In genomic region chr5:79201206-79201605, GRCh38 we compare ENCODE assay signal across 25 cellular contexts. TPM values are rescaled to one million over a fixed set of nuclear protein-coding genes. Genes with fewer than 3 reads are reported as not detected.
DNase-seq lines count a peak whose midpoint lies in the region; ATAC-seq and TF ChIP-seq lines count a peak whose summit lies in the region.
"Had no signal": no experiment of that assay in that cellular context is flagged by ENCODE, and none has a peak within 500 bp of the region (broad histone marks: within the 10 kb centered on the region; RNA-seq: fewer than 3 reads in every experiment).

No MANE protein-coding gene starts in this region.

- intact Hi-C loops in MCF 10A (cut with micrococcal nuclease) (no loop called here), mammary epithelial cell (cut with micrococcal nuclease) (loop anchor here (5.0 kb wide), 1 partner anchor 69 kb away; no protein-coding TSS in a partner anchor), right lobe of liver (cut with DNase I) (no loop called here), body of pancreas (cut with DNase I) (no loop called here)

- H3K79me2 ChIP-seq in mammary epithelial cell (ENCODE audit: insufficient read depth, low read length), result no peaks in the 10 kb centered on the region

- DNase-seq in MCF 10A (ENCODE audit: unreplicated experiment) (no peak), mammary epithelial cell (no peak), RWPE2 (ENCODE audit: low spot score) (no peak), fibroblast of the aortic adventitia (ENCODE audit: low read depth) (peak; percentile 66), NCI-H128 (lab: John Stamatoyannopoulos, UW; ENCODE audit: unreplicated experiment) (no peak), right lobe of liver (no peak), body of pancreas (no peak)
- no peak for DNase-seq in activated CD4-positive, alpha-beta T cell treated with anti-CD3 and anti-CD28 coated beads, Interleukin-2, amount 50 U/mL, for 48 hours
- DNase-seq: 8988T; activated CD4-positive, alpha-beta memory T cell treated with anti-CD3 and anti-CD28 coated beads for 36 hours; aorta; esophagus squamous epithelium; KG1; left colon; NCI-H510A treated with DMSO at 0.1 percent for 48 hours; sigmoid colon; stimulated activated CD4-positive, alpha-beta T cell treated with anti-CD3 and anti-CD28 coated beads, Interleukin-4, amount 100 ng/mL, for 4 hours; stimulated activated naive B cell treated with anti-CD40 and anti-IgM and Interleukin-4, amounts not matched to agents 10 μg/mL and 1 μg/mL and 100 μg/mL, for 72 hours; T-helper 1 cell had no signal

- H3K36me3 Mint-ChIP-seq in MCF 10A (ENCODE audit: insufficient read depth, unreplicated experiment), result no peaks in the 10 kb centered on the region
- H3K36me3 Mint-ChIP-seq: activated CD4-positive, alpha-beta memory T cell treated with anti-CD3 and anti-CD28 coated beads for 36 hours; activated naive CD8-positive, alpha-beta T cell; stimulated activated naive B cell treated with anti-CD40 and anti-IgM and Interleukin-4, amounts not matched to agents 10 μg/mL and 1 μg/mL and 100 μg/mL, for 72 hours had no signal

- peaks cover 12% of the 10 kb centered on the region for H3K4me1 Mint-ChIP-seq in MCF 10A (ENCODE audit: insufficient read depth, unreplicated experiment)
- H3K4me1 Mint-ChIP-seq: stimulated activated naive B cell treated with anti-CD40 and anti-IgM and Interleukin-4, amounts not matched to agents 10 μg/mL and 1 μg/mL and 100 μg/mL, for 72 hours had no signal

- H3K4me3 Mint-ChIP-seq in MCF 10A (ENCODE audit: unreplicated experiment), result no peak overlapping the region
- H3K4me3 Mint-ChIP-seq: activated CD4-positive, alpha-beta memory T cell treated with anti-CD3 and anti-CD28 coated beads for 36 hours; activated naive CD8-positive, alpha-beta T cell; stimulated activated naive B cell treated with anti-CD40 and anti-IgM and Interleukin-4, amounts not matched to agents 10 μg/mL and 1 μg/mL and 100 μg/mL, for 72 hours had no signal

- no peak for TF ChIP-seq CTCF in MCF 10A (IDR thresholded peaks at IDR 0.05; ENCODE audit: unreplicated experiment)
- TF ChIP-seq CTCF in mammary epithelial cell (conservative IDR thresholded peaks at IDR 0.05 in 1 of 2, IDR thresholded peaks at IDR 0.05 in 1 of 2; ENCODE audit: extremely low read depth in 1 of 2, insufficient read depth in 1 of 2, low read depth in 1 of 2, low read length in 2 of 2), result no peak
- no peak for TF ChIP-seq CTCF in RWPE2 (IDR thresholded peaks at IDR 0.05; ENCODE audit: poor library complexity, severe bottlenecking)
- TF ChIP-seq CTCF in fibroblast of the aortic adventitia (IDR thresholded peaks at IDR 0.05; ENCODE audit: insufficient read depth, low read length), result no peak
- no peak for TF ChIP-seq CTCF in right lobe of liver (IDR thresholded peaks at IDR 0.05)
- no peak for TF ChIP-seq CTCF in body of pancreas (IDR thresholded peaks at IDR 0.05)

- H3K4me3 ChIP-seq in mammary epithelial cell (replicated peaks in 1 of 3; ENCODE audit: insufficient read depth in 1 of 3, low read depth in 2 of 3, low read length in 3 of 3) (no peak overlapping the region), RWPE2 (ENCODE audit: severe bottlenecking) (no peak overlapping the region), fibroblast of the aortic adventitia (ENCODE audit: low read depth, low read length) (no peak overlapping the region), right lobe of liver (no peak overlapping the region), body of pancreas (no peak overlapping the region)
- H3K4me3 ChIP-seq: coronary artery, esophagus squamous epithelium, sigmoid colon, SJCRH30, suprapubic skin had no signal

- H3K27me3 ChIP-seq in mammary epithelial cell (ENCODE audit: insufficient read depth, low read length) (no peaks in the 10 kb centered on the region), RWPE2 (ENCODE audit: insufficient read depth, poor library complexity, severe bottlenecking) (no peaks in the 10 kb centered on the region), right lobe of liver (no peaks in the 10 kb centered on the region), body of pancreas (no peaks in the 10 kb centered on the region)
- H3K27me3 ChIP-seq: esophagus squamous epithelium, sigmoid colon, SJCRH30, suprapubic skin had no signal

- no peaks in the 10 kb centered on the region for H3K9me3 Mint-ChIP-seq in MCF 10A (ENCODE audit: unreplicated experiment)
- H3K9me3 Mint-ChIP-seq: activated CD4-positive, alpha-beta memory T cell treated with anti-CD3 and anti-CD28 coated beads for 36 hours; activated T-helper 2 cell treated with anti-CD3 and anti-CD28 coated beads, Interferon-gamma antibody, Interleukin-2, Interleukin-4, amounts not matched to agents 10 μg/mL and 5 μg/mL and 100 μg/mL, durations not matched to agents 14 hours and 24 hours and 36 hours; stimulated activated naive B cell treated with anti-CD40 and anti-IgM and Interleukin-4, amounts not matched to agents 10 μg/mL and 1 μg/mL and 100 μg/mL, for 72 hours had no signal

- no peak overlapping the region for H3K9ac ChIP-seq in mammary epithelial cell (ENCODE audit: insufficient read depth, low read length)

- no peak for ATAC-seq in RWPE2 (ENCODE audit: low read depth)
- no peak for ATAC-seq in right lobe of liver
- no peak for ATAC-seq in body of pancreas
- ATAC-seq: activated CD4-positive, CD25-positive, alpha-beta regulatory T cell treated with anti-CD3 and anti-CD28 coated beads, Interleukin-2, amount 50 U/mL, for 24 hours; left colon had no signal

- H3K36me3 ChIP-seq in mammary epithelial cell (ENCODE audit: insufficient read depth, low read length) (no peaks in the 10 kb centered on the region), RWPE2 (ENCODE audit: low read depth) (no peaks in the 10 kb centered on the region), right lobe of liver (no peaks in the 10 kb centered on the region), body of pancreas (replicated peaks in 1 of 2; ENCODE audit: insufficient read depth in 1 of 2, low read depth in 2 of 2) (no peaks in the 10 kb centered on the region)
- H3K36me3 ChIP-seq: esophagus squamous epithelium, sigmoid colon, SJCRH30, suprapubic skin had no signal

- H2AFZ ChIP-seq in mammary epithelial cell (ENCODE audit: low read depth, low read length), result no peak overlapping the region

- H3K27ac ChIP-seq in mammary epithelial cell (ENCODE audit: insufficient read depth, low read depth, low read length) (no peak overlapping the region), RWPE2 (ENCODE audit: poor library complexity, severe bottlenecking) (peak overlapping the region; percentile 75), right lobe of liver (no peak overlapping the region), body of pancreas (no peak overlapping the region)
- H3K27ac ChIP-seq: coronary artery, esophagus squamous epithelium, sigmoid colon, SJCRH30, suprapubic skin had no signal

- WGBS in mammary epithelial cell (ENCODE audit: low coverage, missing lambda C conversion rate), result 94% methylated on average over 4 of the region's 4 CpGs
- WGBS in right lobe of liver (ENCODE audit: insufficient coverage, low coverage, low lambda C conversion rate, missing lambda C conversion rate), result 85% methylated on average over 4 of the region's 4 CpGs
- WGBS in body of pancreas, 2 donors, result 54 to 55% methylated on average over 4 of the region's 4 CpGs

- no peaks in the 10 kb centered on the region for H3K4me1 ChIP-seq in mammary epithelial cell (ENCODE audit: insufficient read depth, low read length)
- peaks cover 24% of the 10 kb centered on the region for H3K4me1 ChIP-seq in RWPE2 (ENCODE audit: insufficient read depth, poor library complexity, severe bottlenecking)
- no peaks in the 10 kb centered on the region for H3K4me1 ChIP-seq in right lobe of liver
- H3K4me1 ChIP-seq in body of pancreas, result no peaks in the 10 kb centered on the region
- H3K4me1 ChIP-seq: esophagus squamous epithelium, SJCRH30, suprapubic skin had no signal

- H4K20me1 ChIP-seq in mammary epithelial cell (ENCODE audit: insufficient read depth, low read length), result no peaks in the 10 kb centered on the region

- TF ChIP-seq POLR2A in right lobe of liver (IDR thresholded peaks at IDR 0.05) (no peak), body of pancreas (IDR thresholded peaks at IDR 0.05) (no peak)

- POLR2A ChIA-PET in MCF 10A (lab: Yijun Ruan, JAX), result interaction anchor here (1.0 kb wide), 1 partner anchor 37 kb away, joined by 3 read pairs; no protein-coding TSS in a partner anchor

- no peak overlapping the region for H3K4me2 ChIP-seq in mammary epithelial cell (ENCODE audit: insufficient read depth, low read depth, low read length)

- no peaks in the 10 kb centered on the region for H3K27me3 Mint-ChIP-seq in MCF 10A (ENCODE audit: insufficient read depth, unreplicated experiment)
- H3K27me3 Mint-ChIP-seq: activated CD4-positive, alpha-beta memory T cell treated with anti-CD3 and anti-CD28 coated beads for 36 hours; activated naive CD8-positive, alpha-beta T cell had no signal

- no peaks in the 10 kb centered on the region for H3K9me3 ChIP-seq in mammary epithelial cell (replicated peaks; ENCODE audit: insufficient read depth, low read length)
- no peaks in the 10 kb centered on the region for H3K9me3 ChIP-seq in RWPE2 (ENCODE audit: severe bottlenecking)
- H3K9me3 ChIP-seq in right lobe of liver, result no peaks in the 10 kb centered on the region
- no peaks in the 10 kb centered on the region for H3K9me3 ChIP-seq in body of pancreas
- H3K9me3 ChIP-seq: esophagus squamous epithelium, sigmoid colon, SJCRH30, suprapubic skin had no signal

- BruUV-seq in MCF 10A (replicated peaks; lab: Mats Ljungman, UMichigan) (no TSS peak), mammary epithelial cell (replicated peaks; lab: Mats Ljungman, UMichigan) (no TSS peak)

- in situ Hi-C loops in mammary epithelial cell (cut with MboI; ENCODE audit: low sequenced_read_pairs in 2 of 2), result no loop called here

- H3K27ac Mint-ChIP-seq in MCF 10A (ENCODE audit: low read depth, unreplicated experiment), result peak overlapping the region; percentile 67
- H3K27ac Mint-ChIP-seq: activated CD4-positive, alpha-beta memory T cell treated with anti-CD3 and anti-CD28 coated beads for 36 hours; activated naive CD8-positive, alpha-beta T cell; activated T-helper 2 cell treated with anti-CD3 and anti-CD28 coated beads, Interferon-gamma antibody, Interleukin-2, Interleukin-4, amounts not matched to agents 10 μg/mL and 5 μg/mL and 100 μg/mL, durations not matched to agents 14 hours and 24 hours and 36 hours; stimulated activated naive B cell treated with anti-CD40 and anti-IgM and Interleukin-4, amounts not matched to agents 10 μg/mL and 1 μg/mL and 100 μg/mL, for 72 hours had no signal

- dilution Hi-C loops in mammary epithelial cell (cut with HindIII; ENCODE audit: low sequenced_read_pairs), result no loop called here

- CTCF ChIA-PET in MCF 10A (lab: Yijun Ruan, JAX), result interaction anchor here (1.1 to 1.3 kb wide), 4 partner anchors 18 to 176 kb away, joined by 3 to 11 read pairs (median 4); no protein-coding TSS in a partner anchor
- CTCF ChIA-PET in mammary epithelial cell (lab: Charles Lee; ENCODE audit: low non-redundant PET), result no interaction called here

RNA-seq across cellular contexts. Expression of gene JMY, which starts 34.7 kb away (rescaled TPM):
- 16.8 and 19.3 TPM in 2 replicates for total RNA-seq in MCF 10A (2022)
- total RNA-seq in mammary epithelial cell, result 10 to 100 TPM in 1 of 2 donors, 1 to 10 TPM in 1; 7.5 to 16.8 TPM
- 1.5 TPM for polyA plus RNA-seq in mammary epithelial cell
- 3.2 TPM for polyA minus RNA-seq in mammary epithelial cell
- total RNA-seq in fibroblast of the aortic adventitia (ENCODE audit: low replicate concordance), result 16.4 and 17.7 TPM in 2 replicates
- total RNA-seq in right lobe of liver, result 1 to 10 TPM; 3.6 to 8.3 (median 6.8) TPM
- 10 to 100 TPM; 11.9 to 15.8 TPM for total RNA-seq in body of pancreas
